8 cellular contexts compared by ENCODE assay signal in the genomic region with DNA sequence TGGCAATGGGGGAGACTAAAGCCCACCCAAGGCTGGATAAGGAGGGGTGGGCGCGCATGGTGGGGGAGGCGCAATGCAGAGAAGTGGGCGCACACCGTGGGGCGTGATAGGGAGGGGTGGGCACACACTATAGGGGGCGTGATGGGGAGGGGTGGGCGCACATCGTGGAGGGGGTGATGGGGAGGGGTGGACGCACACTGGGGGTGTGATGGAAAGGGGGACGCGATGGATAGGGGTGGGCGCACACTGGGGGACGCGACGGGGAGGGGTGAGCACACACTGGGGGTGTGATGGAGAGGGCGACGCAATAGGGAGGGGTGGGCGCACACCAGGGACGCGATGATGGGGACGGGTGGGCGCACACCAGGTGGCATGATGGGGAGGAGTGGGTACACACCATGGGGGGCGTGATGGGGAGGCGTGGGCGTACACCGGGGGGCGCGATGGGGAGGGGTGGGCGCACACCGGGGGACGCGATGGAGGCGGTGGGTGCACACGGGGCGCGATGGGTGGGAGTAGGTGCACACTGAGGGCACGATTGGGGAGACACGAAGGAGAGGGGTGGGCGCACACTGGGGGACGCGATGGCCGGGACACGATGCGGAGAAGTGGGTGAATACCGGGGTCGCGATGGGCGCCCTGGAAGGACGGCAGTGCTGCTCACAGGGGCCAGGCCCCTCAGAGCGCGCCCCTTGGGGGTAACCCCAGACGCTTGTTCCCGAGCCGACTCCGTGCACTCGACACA. TPM values are rescaled to one million over a fixed set of nuclear protein-coding genes. Genes with fewer than 3 reads are reported as not detected.
DNase-seq lines count a peak whose midpoint lies in the region; ATAC-seq and TF ChIP-seq lines count a peak whose summit lies in the region.

No MANE protein-coding gene starts in this region.

- TF ChIP-seq CTCF in mammary epithelial cell (conservative IDR thresholded peaks at IDR 0.05 in 1 of 2, IDR thresholded peaks at IDR 0.05 in 1 of 2; ENCODE audit: extremely low read depth in 1 of 2, insufficient read depth in 1 of 2, low read depth in 1 of 2, low read length in 2 of 2) (no peak), mesothelial cell of epicardium (IDR thresholded peaks at IDR 0.05; ENCODE audit: unreplicated experiment) (no peak)

- peaks cover 54% of the 10 kb centered on the region for H3K79me2 ChIP-seq in mammary epithelial cell (ENCODE audit: insufficient read depth, low read length)

- ATAC-seq in stimulated activated naive CD8-positive, alpha-beta T cell treated with anti-CD3 and anti-CD28 coated beads, Interleukin-15, Interleukin-2, amounts not matched to agents 100 U/mL and 50 U/mL, for 24 hours: no peak

- peak overlapping the region; percentile 90 for H3K4me2 ChIP-seq in mammary epithelial cell (ENCODE audit: insufficient read depth, low read depth, low read length)

- H3K4me3 Mint-ChIP-seq in stimulated activated naive CD8-positive, alpha-beta T cell treated with anti-CD3 and anti-CD28 coated beads, Interleukin-15, Interleukin-2, amounts not matched to agents 100 ng/mL and 50 ng/mL, for 24 hours: peak overlapping the region; percentile 81
- H3K4me3 Mint-ChIP-seq in mesothelial cell of epicardium: peak overlapping the region; percentile 70

- no peak for DNase-seq in stimulated activated naive CD8-positive, alpha-beta T cell treated with anti-CD3 and anti-CD28 coated beads, Interleukin-15, Interleukin-2, amounts not matched to agents 100 U/mL and 50 U/mL, for 24 hours
- DNase-seq in mammary epithelial cell: no peak
- DNase-seq in mesothelial cell of epicardium (ENCODE audit: low spot score in 2 of 2, unreplicated experiment in 2 of 2): no peak
- no peak for DNase-seq in OCI-M2 (lab: John Stamatoyannopoulos, UW; ENCODE audit: unreplicated experiment)
- DNase-seq in SW 1271 (lab: John Stamatoyannopoulos, UW): no peak
- DNase-seq in NCI-H146 treated with DMSO at 0.1 percent for 48 hours (lab: John Stamatoyannopoulos, UW; ENCODE audit: unreplicated experiment): no peak
- no peak for DNase-seq in OCI-M1 (lab: John Stamatoyannopoulos, UW)

- in situ Hi-C loops in mammary epithelial cell (cut with MboI; ENCODE audit: low sequenced_read_pairs in 2 of 2): no loop called here

- dilution Hi-C loops in mammary epithelial cell (cut with HindIII; ENCODE audit: low sequenced_read_pairs): no loop called here

- no peak overlapping the region for H3K9ac ChIP-seq in mammary epithelial cell (ENCODE audit: insufficient read depth, low read length)

- H3K27me3 ChIP-seq in mammary epithelial cell (ENCODE audit: insufficient read depth, low read length): no peaks in the 10 kb centered on the region

- H3K27ac Mint-ChIP-seq in stimulated activated naive CD8-positive, alpha-beta T cell treated with anti-CD3 and anti-CD28 coated beads, Interleukin-15, Interleukin-2, amounts not matched to agents 100 ng/mL and 50 ng/mL, for 24 hours: peak overlapping the region; percentile 49
- H3K27ac Mint-ChIP-seq in mesothelial cell of epicardium: peak overlapping the region; percentile 51

- peaks cover 6% of the 10 kb centered on the region for H3K9me3 Mint-ChIP-seq in stimulated activated naive CD8-positive, alpha-beta T cell treated with anti-CD3 and anti-CD28 coated beads, Interleukin-15, Interleukin-2, amounts not matched to agents 100 ng/mL and 50 ng/mL, for 24 hours
- peaks cover 13% of the 10 kb centered on the region for H3K9me3 Mint-ChIP-seq in mesothelial cell of epicardium

- peak overlapping the region; percentile 61 to 80 (median 77) for H3K4me3 ChIP-seq in mammary epithelial cell (replicated peaks in 1 of 3; ENCODE audit: insufficient read depth in 1 of 3, low read depth in 2 of 3, low read length in 3 of 3)

- H3K36me3 Mint-ChIP-seq in stimulated activated naive CD8-positive, alpha-beta T cell treated with anti-CD3 and anti-CD28 coated beads, Interleukin-15, Interleukin-2, amounts not matched to agents 100 ng/mL and 50 ng/mL, for 24 hours (ENCODE audit: low read depth): peaks cover 8% of the 10 kb centered on the region
- H3K36me3 Mint-ChIP-seq in mesothelial cell of epicardium: peaks cover 8% of the 10 kb centered on the region

- BruUV-seq in mammary epithelial cell (replicated peaks; lab: Mats Ljungman, UMichigan): no TSS peak

- WGBS in mammary epithelial cell (ENCODE audit: low coverage, missing lambda C conversion rate): 3% methylated on average over 10 of the region's 57 CpGs

- peak overlapping the region; percentile 75 for H2AFZ ChIP-seq in mammary epithelial cell (ENCODE audit: low read depth, low read length)

- peaks cover 13% of the 10 kb centered on the region for H3K9me3 ChIP-seq in mammary epithelial cell (replicated peaks; ENCODE audit: insufficient read depth, low read length)

- peaks cover 10% of the 10 kb centered on the region for H3K4me1 Mint-ChIP-seq in stimulated activated naive CD8-positive, alpha-beta T cell treated with anti-CD3 and anti-CD28 coated beads, Interleukin-15, Interleukin-2, amounts not matched to agents 100 ng/mL and 50 ng/mL, for 24 hours (ENCODE audit: low read depth)
- H3K4me1 Mint-ChIP-seq in mesothelial cell of epicardium: peaks cover 4% of the 10 kb centered on the region

- no peaks in the 10 kb centered on the region for H4K20me1 ChIP-seq in mammary epithelial cell (ENCODE audit: insufficient read depth, low read length)

- intact Hi-C loops in mammary epithelial cell (cut with micrococcal nuclease): loop anchor here (5.0 kb wide), 1 partner anchor 55 kb away; a partner anchor contains a TSS

- H3K36me3 ChIP-seq in mammary epithelial cell (ENCODE audit: insufficient read depth, low read length): no peaks in the 10 kb centered on the region

- H3K27me3 Mint-ChIP-seq in stimulated activated naive CD8-positive, alpha-beta T cell treated with anti-CD3 and anti-CD28 coated beads, Interleukin-15, Interleukin-2, amounts not matched to agents 100 ng/mL and 50 ng/mL, for 24 hours: peaks cover 7% of the 10 kb centered on the region
- no peaks in the 10 kb centered on the region for H3K27me3 Mint-ChIP-seq in mesothelial cell of epicardium (ENCODE audit: low read depth)

- peaks cover 5% of the 10 kb centered on the region for H3K4me1 ChIP-seq in mammary epithelial cell (ENCODE audit: insufficient read depth, low read length)

- CTCF ChIA-PET in mammary epithelial cell (lab: Charles Lee; ENCODE audit: low non-redundant PET): no interaction called here

- H3K27ac ChIP-seq in mammary epithelial cell (ENCODE audit: insufficient read depth, low read depth, low read length): no peak overlapping the region

RNA-seq across cellular contexts. Expression of a gene that starts 0.9 kb away (rescaled TPM):
- 10 to 100 TPM; 58.1 to 58.8 TPM for total RNA-seq in mammary epithelial cell
- polyA plus RNA-seq in mammary epithelial cell: 89.6 TPM
- polyA minus RNA-seq in mammary epithelial cell: 52.9 TPM
- 82.2 to 84.5 TPM (median 83.9 TPM) in 3 replicates for total RNA-seq in mesothelial cell of epicardium

RNA-seq across cellular contexts. Expression of a gene that starts 15.3 kb away (rescaled TPM):
- total RNA-seq in mammary epithelial cell: 10 to 100 TPM; 85.7 to 93.1 TPM
- 82.0 TPM for polyA plus RNA-seq in mammary epithelial cell
- polyA minus RNA-seq in mammary epithelial cell: 82.4 TPM
- 95.4 to 102 TPM (median 97.2 TPM) in 3 replicates for total RNA-seq in mesothelial cell of epicardium

RNA-seq across cellular contexts. Expression of a gene that starts 56.6 kb away (rescaled TPM):
- total RNA-seq in mammary epithelial cell (100 to 1,000 TPM; 131 to 269 TPM), mesothelial cell of epicardium (200 to 205 TPM (median 204 TPM) in 3 replicates)
- polyA plus RNA-seq in mammary epithelial cell: 146 TPM
- 174 TPM for polyA minus RNA-seq in mammary epithelial cell
